In genomic region chr6:3156184-3157119, GRCh38 we compare ENCODE assay signal across 8 cellular contexts. TPM values are rescaled to one million over a fixed set of nuclear protein-coding genes. Genes with fewer than 3 reads are reported as not detected.
DNase-seq lines count a peak whose midpoint lies in the region; ATAC-seq, FAIRE-seq and TF ChIP-seq lines count a peak whose summit lies in the region.
"Not testable (repeated sequence)": the region's sequence is repeated elsewhere in the genome, so short reads cannot be mapped to it uniquely, and the experiment has no call there.

No MANE protein-coding gene starts in this region.

- TF ChIP-seq CTCF in AG09309 (IDR thresholded peaks at IDR 0.05; ENCODE audit: control insufficient read depth, insufficient read depth, low read depth, low read length, missing control alignments); ascending aorta (IDR thresholded peaks at IDR 0.05); fibroblast of mammary gland (conservative IDR thresholded peaks at IDR 0.05; ENCODE audit: control insufficient read depth, insufficient read depth, low read depth, low read length): not testable (repeated sequence)

- H3K14ac ChIP-seq in mesenchymal stem cell (ENCODE audit: low read length in 2 of 2) = peak overlapping the region; percentile 49 to 89

- not testable (repeated sequence) for H2AK5ac ChIP-seq in mesenchymal stem cell (ENCODE audit: low read length, severe bottlenecking)

- not testable (repeated sequence) for H3K4me1 ChIP-seq in ascending aorta; small intestine (ENCODE audit: control insufficient read depth in 2 of 2, insufficient read depth in 1 of 2, low read depth in 1 of 2, low read length in 1 of 2)
- peaks cover 11% of the 10 kb centered on the region for H3K4me1 ChIP-seq in mesenchymal stem cell (ENCODE audit: control insufficient read depth, insufficient read depth, low read depth, low read length)

- WGBS in mesenchymal stem cell = 9% methylated on average over 26 of the region's 31 CpGs
- WGBS in small intestine, 3 donors = 8 to 11% (median 10%) methylated on average over 25 to 29 of the region's 31 CpGs

- not testable (repeated sequence) for H2BK12ac ChIP-seq in mesenchymal stem cell (ENCODE audit: low read length in 2 of 2)

- not testable (repeated sequence) for H4K8ac ChIP-seq in mesenchymal stem cell (ENCODE audit: low read length)

- not testable (repeated sequence) for H3K23ac ChIP-seq in mesenchymal stem cell (ENCODE audit: low read length in 2 of 2)

- H2BK120ac ChIP-seq in mesenchymal stem cell (ENCODE audit: low read depth, low read length) = not testable (repeated sequence)

- peak; percentile 18 for ATAC-seq in GM21576 (IDR thresholded peaks at IDR 0.05; ENCODE audit: unreplicated experiment)

- not testable (repeated sequence) for DNase-seq in AG09309 (ENCODE audit: low read depth); fibroblast of mammary gland (ENCODE audit: low read depth)
- DNase-seq in NCI-H146 (lab: John Stamatoyannopoulos, UW) = peak; percentile 59
- peak; percentile 18 for DNase-seq in T-helper 9 cell
- DNase-seq in ascending aorta (ENCODE audit: low spot score in 2 of 2) = peak in 1 of 2 donors; percentile 68
- DNase-seq in mesenchymal stem cell = peak; percentile 29
- DNase-seq in small intestine = peak; percentile 30

- H2BK15ac ChIP-seq in mesenchymal stem cell (ENCODE audit: low read depth, poor library complexity, severe bottlenecking) = not testable (repeated sequence)

- H3K27ac ChIP-seq in ascending aorta (peak overlapping the region; percentile 99), small intestine (ENCODE audit: low read depth in 1 of 2, low read length in 1 of 2) (peak overlapping the region; percentile 86 to 93)
- H3K27ac ChIP-seq in mesenchymal stem cell (ENCODE audit: low read length, poor library complexity, severe bottlenecking) = not testable (repeated sequence)

- H3K27me3 ChIP-seq in ascending aorta; mesenchymal stem cell (ENCODE audit: control insufficient read depth in 1 of 2, insufficient read depth in 1 of 2, low read length in 2 of 2); small intestine (ENCODE audit: control insufficient read depth in 2 of 2, insufficient read depth in 2 of 2, low read length in 2 of 2): not testable (repeated sequence)

- peak overlapping the region; percentile 46 for H3K4me2 ChIP-seq in mesenchymal stem cell (ENCODE audit: low read length, poor library complexity, severe bottlenecking)

- not testable (repeated sequence) for FAIRE-seq in small intestine (lab: Jason Lieb, UNC)

- peaks cover 10% of the 10 kb centered on the region for H3K79me1 ChIP-seq in mesenchymal stem cell (replicated peaks; ENCODE audit: low read length, poor library complexity, severe bottlenecking)

- peak overlapping the region in 1 of 2 experiments; percentile 85 for H3K4ac ChIP-seq in mesenchymal stem cell (ENCODE audit: low read depth in 1 of 2, low read length in 2 of 2)

- H3K9me3 ChIP-seq in ascending aorta; mesenchymal stem cell (ENCODE audit: control insufficient read depth, low read length); small intestine (ENCODE audit: control insufficient read depth, low read depth): not testable (repeated sequence)

- H3K4me3 ChIP-seq in AG09309 (ENCODE audit: control insufficient read depth, low read depth, low read length) = peak overlapping the region; percentile 62
- peak overlapping the region; percentile 70 to 99 for H3K4me3 ChIP-seq in ascending aorta
- peak overlapping the region; percentile 88 for H3K4me3 ChIP-seq in fibroblast of mammary gland (ENCODE audit: control insufficient read depth, low read depth, low read length)
- peak overlapping the region; percentile 90 to 95 for H3K4me3 ChIP-seq in mesenchymal stem cell (ENCODE audit: insufficient read depth in 1 of 2, low read depth in 1 of 2, low read length in 2 of 2)
- H3K4me3 ChIP-seq in small intestine (ENCODE audit: low read depth in 1 of 2, low read length in 2 of 2) = peak overlapping the region; percentile 65 to 95

- not testable (repeated sequence) for H4K91ac ChIP-seq in mesenchymal stem cell (ENCODE audit: low read length)

- H2AFZ ChIP-seq in mesenchymal stem cell (ENCODE audit: low read depth, low read length) = not testable (repeated sequence)

- peak overlapping the region; percentile 95 for H3K9ac ChIP-seq in mesenchymal stem cell (ENCODE audit: low read length)

- H2BK5ac ChIP-seq in mesenchymal stem cell (ENCODE audit: low read depth, low read length, poor library complexity, severe bottlenecking) = not testable (repeated sequence)

- intact Hi-C loops in ascending aorta (cut with DNase I) = loop anchor here (1.0 to 5.0 kb wide), 6 partner anchors 30 to 866 kb away; partner anchors contain the start of genes BPHL and RIPK1

- peak overlapping the region in 1 of 2 experiments; percentile 95 for H3K18ac ChIP-seq in mesenchymal stem cell (ENCODE audit: low read depth in 1 of 2, low read length in 2 of 2)

- not testable (repeated sequence) for H3K36me3 ChIP-seq in ascending aorta; small intestine (ENCODE audit: control insufficient read depth in 2 of 2, insufficient read depth in 2 of 2, low read length in 2 of 2)
- peaks cover 19 to 32% of the 10 kb centered on the region in 2 experiments for H3K36me3 ChIP-seq in mesenchymal stem cell (ENCODE audit: control insufficient read depth in 1 of 2, insufficient read depth in 2 of 2, low read depth in 1 of 2, low read length in 2 of 2)

RNA-seq across cellular contexts. Expression of gene TUBB2A, which starts 0.9 kb away (rescaled TPM):
- 121 TPM for total RNA-seq in ascending aorta
- 99.8 TPM for polyA plus RNA-seq in mesenchymal stem cell (2013, experiment 1 of 2)
- 98.2 TPM for polyA plus RNA-seq in mesenchymal stem cell (2013, experiment 2 of 2)
- polyA plus RNA-seq in small intestine = 10 to 100 TPM; 66.6 to 97.1 (median 67.3) TPM

RNA-seq across cellular contexts. Expression of gene BPHL, which starts 37.9 kb away (rescaled TPM):
- 7.7 TPM for total RNA-seq in ascending aorta
- 18.2 TPM for polyA plus RNA-seq in mesenchymal stem cell (2013, experiment 1 of 2)
- 18.7 TPM for polyA plus RNA-seq in mesenchymal stem cell (2013, experiment 2 of 2)
- 100 to 1,000 TPM in 1 of 3 donors, 10 to 100 TPM in 2; 20.4 to 171 (median 95.7) TPM for polyA plus RNA-seq in small intestine
